8 cellular contexts compared by ENCODE assay signal in the genomic region with DNA sequence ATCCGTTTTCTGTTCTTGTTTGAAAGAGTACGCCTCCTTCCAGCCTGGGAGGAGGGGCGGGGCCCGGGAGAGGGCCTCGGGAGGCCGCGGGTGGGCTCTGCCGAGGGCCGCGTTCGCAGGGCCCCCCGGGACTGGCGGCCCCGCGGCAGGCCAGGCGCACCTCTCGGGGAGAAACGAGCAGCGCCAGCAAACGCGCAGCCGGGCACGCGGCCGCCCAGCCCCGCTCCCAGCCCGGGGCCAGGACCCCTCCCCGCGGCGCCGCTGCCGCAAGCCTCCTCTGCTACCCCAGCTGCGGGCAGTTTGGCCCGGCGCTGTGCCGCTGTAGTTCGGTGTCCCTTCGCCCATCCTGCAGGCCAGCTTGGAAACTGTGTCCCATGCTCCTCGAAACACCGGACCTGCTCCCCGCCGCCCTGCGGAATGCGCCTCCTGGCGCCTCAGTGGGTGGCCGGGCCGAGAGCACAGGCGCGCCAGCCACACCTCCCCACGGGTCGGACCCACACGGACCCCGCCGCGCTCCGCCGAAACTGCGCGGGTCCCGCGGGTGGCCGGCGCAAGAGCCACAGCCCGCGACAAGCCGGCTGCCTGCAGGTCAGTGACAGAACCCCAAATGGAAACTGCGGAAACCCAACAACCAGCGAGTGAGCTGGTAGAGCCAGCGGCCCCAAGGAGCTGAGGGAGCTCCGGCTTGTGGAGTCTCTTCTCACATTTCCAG. TPM values are rescaled to one million over a fixed set of nuclear protein-coding genes. Genes with fewer than 3 reads are reported as not detected.
DNase-seq lines count a peak whose midpoint lies in the region; ATAC-seq and TF ChIP-seq lines count a peak whose summit lies in the region.

No MANE protein-coding gene starts in this region.

- H4K8ac ChIP-seq in mesendoderm (ENCODE audit: low read depth, low read length): no peak overlapping the region

- H3K27ac ChIP-seq in mesendoderm (ENCODE audit: low read depth, low read length): no peak overlapping the region

- no peak overlapping the region for H2BK120ac ChIP-seq in mesendoderm (ENCODE audit: low read depth, low read length)

- peak overlapping the region; percentile 96 for H3K23ac ChIP-seq in mesendoderm (ENCODE audit: low read length)

- H3K56ac ChIP-seq in mesendoderm (ENCODE audit: low read length): peak overlapping the region; percentile 71

- TF ChIP-seq CTCF in cardiac fibroblast (IDR thresholded peaks at IDR 0.05; ENCODE audit: low read depth, low read length): no peak

- H2BK5ac ChIP-seq in mesendoderm (ENCODE audit: low read length): no peak overlapping the region

- peak overlapping the region; percentile 49 to 54 for H3K4me3 ChIP-seq in cardiac fibroblast (replicated peaks in 1 of 2; ENCODE audit: low read depth in 2 of 2, low read length in 2 of 2)
- peak overlapping the region; percentile 31 for H3K4me3 ChIP-seq in mesendoderm (ENCODE audit: low read length)

- peaks cover 2% of the 10 kb centered on the region for H3K4me1 ChIP-seq in mesendoderm (ENCODE audit: control insufficient read depth, low read depth, low read length)

- H2BK15ac ChIP-seq in mesendoderm (replicated peaks; ENCODE audit: low read depth): no peak overlapping the region

- H3K4ac ChIP-seq in mesendoderm (ENCODE audit: low read depth, low read length): no peak overlapping the region

- H3K36me3 ChIP-seq in mesendoderm (ENCODE audit: control insufficient read depth, insufficient read depth, low read length): no peaks in the 10 kb centered on the region

- no peak for ATAC-seq in HG02798 (IDR thresholded peaks at IDR 0.05; ENCODE audit: poor library complexity, unreplicated experiment)

- peak; percentile 41 for DNase-seq in activated T-cell treated with anti-CD3 and anti-CD28 coated beads, Interleukin-2, amount 50 U/mL, for 1 hour
- no peak for DNase-seq in activated T-cell treated with anti-CD3 and anti-CD28 coated beads for 4 hours
- DNase-seq in cardiac fibroblast (ENCODE audit: low read depth in 2 of 2): no peak
- DNase-seq in mesendoderm: peak; percentile 36
- peak; percentile 40 for DNase-seq in ureter (ENCODE audit: low spot score)
- DNase-seq in NCI-H510A treated with DMSO at 0.1 percent for 48 hours (lab: John Stamatoyannopoulos, UW): no peak
- DNase-seq in AML-193 (lab: John Stamatoyannopoulos, UW): no peak

- no peak overlapping the region for H3K18ac ChIP-seq in mesendoderm (ENCODE audit: low read length)

- H3K79me2 ChIP-seq in mesendoderm (ENCODE audit: control insufficient read depth, insufficient read depth, low read length): no peaks in the 10 kb centered on the region

- no peak overlapping the region for H2AK5ac ChIP-seq in mesendoderm (ENCODE audit: low read length)

- H3K27me3 ChIP-seq in mesendoderm (ENCODE audit: insufficient read depth, low read length, poor library complexity): peaks cover 24% of the 10 kb centered on the region

- H3K4me2 ChIP-seq in mesendoderm (ENCODE audit: low read length): peak overlapping the region; percentile 99

- H4K5ac ChIP-seq in mesendoderm (ENCODE audit: low read length): no peak overlapping the region

- H3K9ac ChIP-seq in mesendoderm (ENCODE audit: low read length): peak overlapping the region; percentile 52

- H3K79me1 ChIP-seq in mesendoderm (ENCODE audit: low read length): no peaks in the 10 kb centered on the region

- no CpG with 5 or more reads among the region's 70 CpGs for WGBS in mesendoderm (ENCODE audit: extremely low coverage, insufficient coverage, low lambda C conversion rate)

RNA-seq across cellular contexts. Expression of gene OCA2, which starts 2.2 kb away (rescaled TPM):
- polyA plus RNA-seq in mesendoderm (2013, experiment 1 of 2): 0.22 TPM
- 0.18 TPM for polyA plus RNA-seq in mesendoderm (2013, experiment 2 of 2)
- total RNA-seq in ureter: 0.73 TPM

Comparison
In these comparisons a context has a peak if more than half of its experiments do, and no peak if none do; other contexts are left out.
1. DNase-seq: peak in activated T-cell treated with anti-CD3 and anti-CD28 coated beads, Interleukin-2, amount 50 U/mL, for 1 hour (single experiment), mesendoderm (single experiment) and ureter (single experiment); none in activated T-cell treated with anti-CD3 and anti-CD28 coated beads for 4 hours (single experiment), cardiac fibroblast (0 of 2), NCI-H510A treated with DMSO at 0.1 percent for 48 hours (single experiment) and AML-193 (0 of 2).